ENCODE assay signal across 22 cellular contexts in the genomic region with DNA sequence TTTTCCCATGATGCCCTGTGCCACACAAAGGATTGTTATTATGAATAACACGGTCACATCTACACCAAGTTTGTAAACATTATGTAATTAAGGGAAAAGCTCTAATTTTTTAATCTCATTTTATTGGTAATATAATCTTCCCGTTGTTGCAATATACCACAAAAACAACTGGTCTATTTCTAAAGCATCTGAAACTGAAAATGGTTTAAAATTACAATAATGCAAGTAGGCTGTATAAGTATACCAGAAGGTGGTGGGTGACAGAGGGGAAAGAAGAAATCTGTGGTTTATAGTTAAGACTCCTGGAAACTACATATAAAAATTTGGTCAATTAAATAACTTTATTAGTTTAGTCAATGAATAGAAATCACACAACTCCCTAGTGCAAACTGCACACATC. TPM values are rescaled to one million over a fixed set of nuclear protein-coding genes. Genes with fewer than 3 reads are reported as not detected.
DNase-seq lines count a peak whose midpoint lies in the region; ATAC-seq and TF ChIP-seq lines count a peak whose summit lies in the region.
"Had no signal": no experiment of that assay in that cellular context is flagged by ENCODE, and none has a peak within 500 bp of the region (broad histone marks: within the 10 kb centered on the region; RNA-seq: fewer than 3 reads in every experiment).

No MANE protein-coding gene starts in this region.

- DNase-seq in activated T-cell treated with anti-CD3 and anti-CD28 coated beads, Interleukin-2, amount 50 U/mL, for 4 hours, result no peak
- DNase-seq in activated T-cell treated with anti-CD3 and anti-CD28 coated beads, Interleukin-2, amount 50 U/mL, for 48 hours, result no peak
- no peak for DNase-seq in activated CD8-positive, alpha-beta T cell treated with anti-CD3 and anti-CD28 coated beads, Interleukin-2, amount 10 ng/mL, durations not matched to agents 7 days and 5 days
- no peak for DNase-seq in natural killer cell treated with Interleukin-12 subunit alpha and Interleukin-12 subunit beta and Interleukin-15 and Interleukin-18, amount 100 ng/mL, for 72 hours (ENCODE audit: low spot score)
- no peak for DNase-seq in NCI-H2029 (lab: John Stamatoyannopoulos, UW)
- no peak for DNase-seq in right lobe of liver
- DNase-seq in NK-92 treated with Interleukin-12 subunit alpha and Interleukin-12 subunit beta, amount 100 ng/mL, for 24 hours (lab: John Stamatoyannopoulos, UW), result no peak
- DNase-seq: adrenal gland, colonic mucosa, HFFc6, kidney, lower lobe of right lung, mucosa of descending colon, NCI-H1092 treated with DMSO at 0.1 percent for 48 hours, NCI-H2081, Peyer's patch, uterus had no signal

- H3K36me3 ChIP-seq in KOPT-K1 (ENCODE audit: insufficient read depth, low read length) (peaks cover 30% of the 10 kb centered on the region), right lobe of liver (no peaks in the 10 kb centered on the region)
- H3K36me3 ChIP-seq: adrenal gland, colonic mucosa, lower lobe of right lung, Peyer's patch, prostate gland, uterus had no signal

- H3K9me3 ChIP-seq in KOPT-K1 (ENCODE audit: insufficient read depth, low read length, poor library complexity, severe bottlenecking), result peaks cover 15% of the 10 kb centered on the region
- no peaks in the 10 kb centered on the region for H3K9me3 ChIP-seq in right lobe of liver
- H3K9me3 ChIP-seq: adrenal gland, colonic mucosa, lower lobe of right lung, mucosa of descending colon, Peyer's patch, prostate gland had no signal

- 90% methylated on average over 2 of the region's 2 CpGs for whole genome bisulfite sequencing in right lobe of liver (ENCODE audit: insufficient coverage, low coverage, low lambda C conversion rate, missing lambda C conversion rate)

- no peaks in the 10 kb centered on the region for H3K27me3 ChIP-seq in right lobe of liver
- H3K27me3 ChIP-seq: adrenal gland, colonic mucosa, Peyer's patch, SJSA1, uterus had no signal

- CTCF ChIA-PET in activated CD8-positive, alpha-beta T cell treated with anti-CD3 and anti-CD28 coated beads, Interleukin-2, amount 10 ng/mL, durations not matched to agents 7 days and 5 days (lab: Charles Lee), result interaction anchor here (7.6 kb wide), 1 partner anchor 39 kb away, joined by 82 read pairs; no protein-coding TSS in a partner anchor

- H3K4me1 Mint-ChIP-seq in activated T-cell treated with anti-CD3 and anti-CD28 coated beads, Interleukin-2, amount 50 U/mL, for 4 hours (ENCODE audit: low read depth), result peaks cover 61% of the 10 kb centered on the region
- H3K4me1 Mint-ChIP-seq in activated CD8-positive, alpha-beta T cell treated with anti-CD3 and anti-CD28 coated beads, Interleukin-2, amount 10 ng/mL, durations not matched to agents 7 days and 5 days (ENCODE audit: low read depth), result peaks cover 74% of the 10 kb centered on the region
- H3K4me1 Mint-ChIP-seq in natural killer cell treated with Interleukin-12 subunit alpha and Interleukin-12 subunit beta and Interleukin-15 and Interleukin-18, amount 100 ng/mL, for 72 hours (ENCODE audit: low read depth in 2 of 2), result peaks cover 62 to 77% of the 10 kb centered on the region in 2 donors

- TF ChIP-seq CTCF in right lobe of liver (IDR thresholded peaks at IDR 0.05), result no peak

- POLR2A ChIA-PET in activated CD8-positive, alpha-beta T cell treated with anti-CD3 and anti-CD28 coated beads, Interleukin-2, amount 10 ng/mL, durations not matched to agents 7 days and 5 days (lab: Charles Lee), result interaction anchor here (2.5 kb wide), 1 partner anchor 38 kb away, joined by 28 read pairs; no protein-coding TSS in a partner anchor

- H3K36me3 Mint-ChIP-seq in activated T-cell treated with anti-CD3 and anti-CD28 coated beads, Interleukin-2, amount 50 U/mL, for 4 hours (ENCODE audit: insufficient read depth), result peaks cover 24% of the 10 kb centered on the region
- peaks cover 59% of the 10 kb centered on the region for H3K36me3 Mint-ChIP-seq in activated CD8-positive, alpha-beta T cell treated with anti-CD3 and anti-CD28 coated beads, Interleukin-2, amount 10 ng/mL, durations not matched to agents 7 days and 5 days (ENCODE audit: low read depth)
- H3K36me3 Mint-ChIP-seq in natural killer cell treated with Interleukin-12 subunit alpha and Interleukin-12 subunit beta and Interleukin-15 and Interleukin-18, amount 100 ng/mL, for 72 hours, result peaks cover 29% of the 10 kb centered on the region

- ATAC-seq in activated T-cell treated with anti-CD3 and anti-CD28 coated beads, Interleukin-2, amount 50 U/mL, for 4 hours, result no peak
- no peak for ATAC-seq in activated CD8-positive, alpha-beta T cell treated with anti-CD3 and anti-CD28 coated beads, Interleukin-2, amount 10 ng/mL, durations not matched to agents 7 days and 5 days
- ATAC-seq in natural killer cell treated with Interleukin-12 subunit alpha and Interleukin-12 subunit beta and Interleukin-15 and Interleukin-18, amount 100 ng/mL, for 72 hours, result no peak
- no peak for ATAC-seq in right lobe of liver
- ATAC-seq: K562, lower lobe of right lung, mucosa of descending colon had no signal

- H3K4me3 Mint-ChIP-seq in activated T-cell treated with anti-CD3 and anti-CD28 coated beads, Interleukin-2, amount 50 U/mL, for 4 hours, result peak overlapping the region; percentile 100
- peak overlapping the region; percentile 19 for H3K4me3 Mint-ChIP-seq in activated CD8-positive, alpha-beta T cell treated with anti-CD3 and anti-CD28 coated beads, Interleukin-2, amount 10 ng/mL, durations not matched to agents 7 days and 5 days
- H3K4me3 Mint-ChIP-seq in natural killer cell treated with Interleukin-12 subunit alpha and Interleukin-12 subunit beta and Interleukin-15 and Interleukin-18, amount 100 ng/mL, for 72 hours, result peak overlapping the region; percentile 100
- H3K4me3 Mint-ChIP-seq: CD14-positive monocyte, HFFc6 had no signal

- H3K9me3 Mint-ChIP-seq in activated T-cell treated with anti-CD3 and anti-CD28 coated beads, Interleukin-2, amount 50 U/mL, for 4 hours, result peaks cover 10% of the 10 kb centered on the region
- H3K9me3 Mint-ChIP-seq in activated CD8-positive, alpha-beta T cell treated with anti-CD3 and anti-CD28 coated beads, Interleukin-2, amount 10 ng/mL, durations not matched to agents 7 days and 5 days (ENCODE audit: insufficient read depth), result peaks cover 7% of the 10 kb centered on the region
- no peaks in the 10 kb centered on the region for H3K9me3 Mint-ChIP-seq in natural killer cell treated with Interleukin-12 subunit alpha and Interleukin-12 subunit beta and Interleukin-15 and Interleukin-18, amount 100 ng/mL, for 72 hours
- H3K9me3 Mint-ChIP-seq: HFFc6 had no signal

- H3K4me3 ChIP-seq in right lobe of liver, result no peak overlapping the region
- H3K4me3 ChIP-seq: adrenal gland, colonic mucosa, K562, lower lobe of right lung, mucosa of descending colon, Peyer's patch, prostate gland, SJSA1, uterus had no signal

- TF ChIP-seq POLR2A in right lobe of liver (IDR thresholded peaks at IDR 0.05), result no peak

- H3K4me1 ChIP-seq in right lobe of liver, result peaks cover 0 to 8% (median 2%) of the 10 kb centered on the region in 4 donors
- H3K4me1 ChIP-seq: colonic mucosa, prostate gland, uterus had no signal

- H3K27ac ChIP-seq in KOPT-K1 (ENCODE audit: low read depth, low read length, poor library complexity, severe bottlenecking) (peak overlapping the region; percentile 28), right lobe of liver (no peak overlapping the region)
- H3K27ac ChIP-seq: adrenal gland, colonic mucosa, lower lobe of right lung, Peyer's patch, prostate gland, SJSA1, uterus had no signal

- intact Hi-C loops in right lobe of liver (cut with DNase I), result no loop called here

- no peaks in the 10 kb centered on the region for H3K27me3 Mint-ChIP-seq in activated T-cell treated with anti-CD3 and anti-CD28 coated beads, Interleukin-2, amount 50 U/mL, for 4 hours (ENCODE audit: low read depth)
- no peaks in the 10 kb centered on the region for H3K27me3 Mint-ChIP-seq in activated CD8-positive, alpha-beta T cell treated with anti-CD3 and anti-CD28 coated beads, Interleukin-2, amount 10 ng/mL, durations not matched to agents 7 days and 5 days (ENCODE audit: low read depth)
- H3K27me3 Mint-ChIP-seq in natural killer cell treated with Interleukin-12 subunit alpha and Interleukin-12 subunit beta and Interleukin-15 and Interleukin-18, amount 100 ng/mL, for 72 hours, result no peaks in the 10 kb centered on the region

- peak overlapping the region; percentile 60 for H3K27ac Mint-ChIP-seq in activated CD8-positive, alpha-beta T cell treated with anti-CD3 and anti-CD28 coated beads, Interleukin-2, amount 10 ng/mL, durations not matched to agents 7 days and 5 days
- H3K27ac Mint-ChIP-seq in natural killer cell treated with Interleukin-12 subunit alpha and Interleukin-12 subunit beta and Interleukin-15 and Interleukin-18, amount 100 ng/mL, for 72 hours, result peak overlapping the region; percentile 69 to 99
- H3K27ac Mint-ChIP-seq: CD14-positive monocyte, HFFc6 had no signal

RNA-seq across cellular contexts. Expression of gene DDHD1, which starts 5.2 kb away (rescaled TPM):
- 10 to 100 TPM; 35.7 to 36.8 (median 36.5) TPM for total RNA-seq in activated T-cell treated with anti-CD3 and anti-CD28 coated beads, Interleukin-2, amount 50 U/mL, for 4 hours
- total RNA-seq in activated CD8-positive, alpha-beta T cell treated with anti-CD3 and anti-CD28 coated beads, Interleukin-2, amount 10 ng/mL, durations not matched to agents 7 days and 5 days, result 10 to 100 TPM; 51.8 to 56.8 TPM
- 10 to 100 TPM; 71.3 to 87.5 TPM for total RNA-seq in natural killer cell treated with Interleukin-12 subunit alpha and Interleukin-12 subunit beta and Interleukin-15 and Interleukin-18, amount 100 ng/mL, for 72 hours
- total RNA-seq in right lobe of liver, result 1 to 10 TPM; 2.7 to 8.4 (median 6.0) TPM

Comparison
In these comparisons a context has a peak if more than half of its experiments do, and no peak if none do; other contexts are left out.
1. H3K4me3 Mint-ChIP-seq: peak in every context shown above with its lines; median percentile 100 in activated T-cell treated with anti-CD3 and anti-CD28 coated beads, Interleukin-2, amount 50 U/mL, for 4 hours; 100 in natural killer cell treated with Interleukin-12 subunit alpha and Interleukin-12 subunit beta and Interleukin-15 and Interleukin-18, amount 100 ng/mL, for 72 hours; 19 in activated CD8-positive, alpha-beta T cell treated with anti-CD3 and anti-CD28 coated beads, Interleukin-2, amount 10 ng/mL, durations not matched to agents 7 days and 5 days.